17 cellular contexts compared by ENCODE assay signal in the genomic region with DNA sequence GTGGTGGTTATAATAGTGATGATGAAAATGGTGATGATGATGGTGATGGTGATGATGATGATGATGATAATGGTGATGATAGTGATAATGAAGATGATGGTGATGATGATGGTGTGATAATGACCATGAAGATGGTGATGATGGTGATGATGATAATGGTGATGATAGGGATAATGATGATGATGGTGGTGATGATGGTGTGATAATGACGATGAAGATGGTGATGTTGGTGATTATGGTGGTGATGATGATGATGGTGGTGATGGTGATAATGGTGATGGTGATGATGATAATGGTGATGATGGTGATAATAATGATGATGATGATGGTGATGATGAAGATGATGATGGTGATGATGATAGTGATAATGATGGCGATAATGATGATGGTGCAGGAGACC. TPM values are rescaled to one million over a fixed set of nuclear protein-coding genes. Genes with fewer than 3 reads are reported as not detected.
DNase-seq lines count a peak whose midpoint lies in the region; ATAC-seq, FAIRE-seq and TF ChIP-seq lines count a peak whose summit lies in the region.
"Had no signal": no experiment of that assay in that cellular context is flagged by ENCODE, and none has a peak within 500 bp of the region (broad histone marks: within the 10 kb centered on the region; RNA-seq: fewer than 3 reads in every experiment).

No MANE protein-coding gene starts in this region.

- FAIRE-seq in HepG2 (lab: Jason Lieb, UNC), result no peak
- FAIRE-seq: G401.6 had no signal

- H3K4me1 ChIP-seq in HepG2 (ENCODE audit: insufficient read depth, low read length) (no peaks in the 10 kb centered on the region), right lobe of liver (no peaks in the 10 kb centered on the region), H9 (ENCODE audit: insufficient read depth, low read length) (no peaks in the 10 kb centered on the region), aorta (ENCODE audit: control insufficient read depth in 1 of 2, insufficient read depth in 2 of 2, low read length in 2 of 2) (no peaks in the 10 kb centered on the region)

- H3K36me3 ChIP-seq in HepG2 (replicated peaks in 1 of 2; ENCODE audit: control insufficient read depth in 1 of 2, insufficient read depth in 2 of 2, low read length in 2 of 2) (no peaks in the 10 kb centered on the region), right lobe of liver (no peaks in the 10 kb centered on the region), aorta (ENCODE audit: control insufficient read depth in 1 of 2, insufficient read depth in 2 of 2, low read length in 1 of 2) (no peaks in the 10 kb centered on the region)

- H4K8ac ChIP-seq in H9 (replicated peaks; ENCODE audit: insufficient read length, low read depth, low read length), result no peak overlapping the region

- DNase-seq in activated CD4-positive, alpha-beta T cell treated with anti-CD3 and anti-CD28 coated beads for 36 hours, result no peak
- DNase-seq in activated CD4-positive, alpha-beta T cell treated with anti-CD3 and anti-CD28 coated beads for 4 hours, result no peak
- no peak for DNase-seq in HepG2 (ENCODE audit: low spot score)
- DNase-seq in right lobe of liver, result no peak
- DNase-seq in activated T-helper 1 cell treated with anti-CD3 and anti-CD28 coated beads, Interleukin-12 subunit alpha, Interleukin-12 subunit beta, Interleukin-2, Interleukin-4 antibody, amounts not matched to agents 30 ng/mL and 10 ng/mL and 1 ng/mL, durations not matched to agents 14 hours and 24 hours and 36 hours (ENCODE audit: low spot score), result no peak
- DNase-seq in H9, result no peak
- no peak for DNase-seq in aorta
- DNase-seq: DND-41; GOT3; NCI-H187; NCI-H69; NK-92 treated with Interleukin-12 subunit alpha and Interleukin-12 subunit beta, amount 100 ng/mL, for 24 hours; OCI-M1; SHP77 treated with DMSO at 0.1 percent for 48 hours had no signal

- no peak overlapping the region for H3K56ac ChIP-seq in H9 (ENCODE audit: insufficient read length, low read depth, low read length)

- no peak for ATAC-seq in activated CD4-positive, alpha-beta T cell treated with anti-CD3 and anti-CD28 coated beads for 36 hours
- no peak for ATAC-seq in HepG2
- no peak for ATAC-seq in right lobe of liver
- no peak for ATAC-seq in HG03442 (IDR thresholded peaks at IDR 0.05; ENCODE audit: unreplicated experiment)
- no peak for ATAC-seq in aorta (ENCODE audit: low FRiP score)

- TF ChIP-seq RAD21 in HepG2 (CRISPR knock-in tag; IDR thresholded peaks at IDR 0.05), result no peak

- no peak overlapping the region for H2AFZ ChIP-seq in HepG2 (ENCODE audit: low read length)
- H2AFZ ChIP-seq in H9 (ENCODE audit: low read length), result no peak overlapping the region

- H2BK120ac ChIP-seq in H9 (ENCODE audit: low read depth, low read length, poor library complexity, severe bottlenecking), result no peak overlapping the region

- H3K4me2 ChIP-seq in HepG2 (ENCODE audit: low read depth, low read length) (no peak overlapping the region), H9 (ENCODE audit: insufficient read depth, insufficient read length, low read length) (no peak overlapping the region)

- no peaks in the 10 kb centered on the region for H3K79me1 ChIP-seq in H9 (ENCODE audit: insufficient read depth, low read depth, low read length, poor library complexity, severe bottlenecking)

- no peak overlapping the region for H2BK20ac ChIP-seq in H9 (ENCODE audit: low read depth, low read length, poor library complexity, severe bottlenecking)

- H3K23ac ChIP-seq in H9 (ENCODE audit: insufficient read length, low read depth, low read length), result no peak overlapping the region

- TF ChIP-seq CTCF in HepG2 (CRISPR knock-in tag; IDR thresholded peaks at IDR 0.05), result no peak
- TF ChIP-seq CTCF in right lobe of liver (IDR thresholded peaks at IDR 0.05), result no peak
- TF ChIP-seq CTCF in H9 (conservative IDR thresholded peaks at IDR 0.05), result no peak

- peaks cover 37% of the 10 kb centered on the region for H3K36me3 Mint-ChIP-seq in activated CD4-positive, alpha-beta T cell treated with anti-CD3 and anti-CD28 coated beads for 36 hours (ENCODE audit: low read depth)
- H3K36me3 Mint-ChIP-seq in activated T-helper 1 cell treated with anti-CD3 and anti-CD28 coated beads, Interleukin-12 subunit alpha, Interleukin-12 subunit beta, Interleukin-2, Interleukin-4 antibody, amounts not matched to agents 30 ng/mL and 10 ng/mL and 1 ng/mL, durations not matched to agents 14 hours and 24 hours and 36 hours (ENCODE audit: low read depth), result peaks cover 14% of the 10 kb centered on the region
- H3K36me3 Mint-ChIP-seq in H9 (ENCODE audit: insufficient read depth in 1 of 3, low read depth in 3 of 3), result peaks cover 5 to 16% (median 12%) of the 10 kb centered on the region in 3 experiments; a peak in 6 of 7 replicates

- TF ChIP-seq EP300 in HepG2 (IDR thresholded peaks at IDR 0.05; ENCODE audit: low read depth in 2 of 2, low read length in 2 of 2), result no peak
- TF ChIP-seq EP300 in HepG2 (CRISPR knock-in tag; IDR thresholded peaks at IDR 0.05; ENCODE audit: borderline replicate concordance), result no peak

- no peak overlapping the region for H3K4me3 Mint-ChIP-seq in activated CD4-positive, alpha-beta T cell treated with anti-CD3 and anti-CD28 coated beads for 36 hours
- no peak overlapping the region for H3K4me3 Mint-ChIP-seq in activated T-helper 1 cell treated with anti-CD3 and anti-CD28 coated beads, Interleukin-12 subunit alpha, Interleukin-12 subunit beta, Interleukin-2, Interleukin-4 antibody, amounts not matched to agents 30 ng/mL and 10 ng/mL and 1 ng/mL, durations not matched to agents 14 hours and 24 hours and 36 hours
- H3K4me3 Mint-ChIP-seq in H9, result peak overlapping the region in 1 of 2 experiments; percentile 2; a peak in 1 of 5 replicates

- peak overlapping the region; percentile 3 for H3K27ac Mint-ChIP-seq in activated CD4-positive, alpha-beta T cell treated with anti-CD3 and anti-CD28 coated beads for 36 hours
- H3K27ac Mint-ChIP-seq in activated T-helper 1 cell treated with anti-CD3 and anti-CD28 coated beads, Interleukin-12 subunit alpha, Interleukin-12 subunit beta, Interleukin-2, Interleukin-4 antibody, amounts not matched to agents 30 ng/mL and 10 ng/mL and 1 ng/mL, durations not matched to agents 14 hours and 24 hours and 36 hours, result peak overlapping the region; percentile 15
- no peak overlapping the region for H3K27ac Mint-ChIP-seq in H9

- H2BK15ac ChIP-seq in H9 (ENCODE audit: low read depth, low read length), result no peak overlapping the region

- H2BK5ac ChIP-seq in H9 (ENCODE audit: insufficient read length, low read length), result no peak overlapping the region

- no peak for TF ChIP-seq POLR2A in HepG2 (IDR thresholded peaks at IDR 0.05; ENCODE audit: insufficient read depth in 1 of 2, low read depth in 2 of 2, low read length in 2 of 2)
- no peak for TF ChIP-seq POLR2A in right lobe of liver (IDR thresholded peaks at IDR 0.05)

- no peak overlapping the region for H3T11ph ChIP-seq in H9 (ENCODE audit: low read length)

- no peak overlapping the region for H3K9ac ChIP-seq in HepG2 (ENCODE audit: insufficient read depth, low read depth, low read length)
- H3K9ac ChIP-seq in H9 (ENCODE audit: extremely low read depth, insufficient read length, low read length), result no peak overlapping the region

- H3K23me2 ChIP-seq in H9 (ENCODE audit: insufficient read length, low read depth, low read length, poor library complexity, severe bottlenecking), result no peaks in the 10 kb centered on the region

- H3K9me3 ChIP-seq in HepG2 (ENCODE audit: low read length) (no peaks in the 10 kb centered on the region), right lobe of liver (no peaks in the 10 kb centered on the region), H9 (ENCODE audit: control insufficient read depth, low read depth, low read length) (peaks cover 19% of the 10 kb centered on the region), aorta (ENCODE audit: control insufficient read depth, low read length) (peaks cover 2% of the 10 kb centered on the region)

- H4K5ac ChIP-seq in H9 (ENCODE audit: insufficient read length, low read depth, low read length), result no peak overlapping the region

- H3K4me3 ChIP-seq in HepG2 (replicated peaks in 1 of 3; ENCODE audit: insufficient read depth in 1 of 3, low read depth in 2 of 3, low read length in 3 of 3), result no peak overlapping the region
- H3K4me3 ChIP-seq in right lobe of liver, result no peak overlapping the region
- H3K4me3 ChIP-seq in aorta (ENCODE audit: low read length in 2 of 2), result no peak overlapping the region

- no peak overlapping the region for H4K91ac ChIP-seq in H9 (ENCODE audit: insufficient read length, low read depth, low read length)

- no peak overlapping the region for H3K4ac ChIP-seq in H9 (ENCODE audit: low read depth, low read length)

- no peak overlapping the region for H3K14ac ChIP-seq in H9 (ENCODE audit: insufficient read depth, low read length)

- POLR2A ChIA-PET in activated CD4-positive, alpha-beta T cell treated with anti-CD3 and anti-CD28 coated beads for 36 hours (lab: Charles Lee), result no interaction called here
- POLR2A ChIA-PET in HepG2 (lab: Yijun Ruan, JAX), result no interaction called here

- no TSS peak for BruUV-seq in HepG2 (replicated peaks; lab: Mats Ljungman, UMichigan)

- in situ Hi-C loops in HepG2 (cut with HindIII; ENCODE audit: extremely low pct_ligation_motif_present, low pct_unique_long_range_greater_than_20kb), result no loop called here

- no peaks in the 10 kb centered on the region for H4K20me1 ChIP-seq in HepG2 (ENCODE audit: insufficient read depth, low read length)
- H4K20me1 ChIP-seq in H9 (ENCODE audit: control insufficient read depth, insufficient read depth, insufficient read length), result no peaks in the 10 kb centered on the region

- peaks cover 69% of the 10 kb centered on the region for H3K4me1 Mint-ChIP-seq in activated CD4-positive, alpha-beta T cell treated with anti-CD3 and anti-CD28 coated beads for 36 hours
- peaks cover 61% of the 10 kb centered on the region for H3K4me1 Mint-ChIP-seq in activated T-helper 1 cell treated with anti-CD3 and anti-CD28 coated beads, Interleukin-12 subunit alpha, Interleukin-12 subunit beta, Interleukin-2, Interleukin-4 antibody, amounts not matched to agents 30 ng/mL and 10 ng/mL and 1 ng/mL, durations not matched to agents 14 hours and 24 hours and 36 hours (ENCODE audit: low read depth)
- no peaks in the 10 kb centered on the region for H3K4me1 Mint-ChIP-seq in H9

- H3K79me2 ChIP-seq in HepG2 (ENCODE audit: insufficient read depth, low read length) (no peaks in the 10 kb centered on the region), H9 (ENCODE audit: insufficient read depth, low read length) (no peaks in the 10 kb centered on the region)

- no peaks in the 10 kb centered on the region for H3K27me3 Mint-ChIP-seq in activated CD4-positive, alpha-beta T cell treated with anti-CD3 and anti-CD28 coated beads for 36 hours
- H3K27me3 Mint-ChIP-seq in activated T-helper 1 cell treated with anti-CD3 and anti-CD28 coated beads, Interleukin-12 subunit alpha, Interleukin-12 subunit beta, Interleukin-2, Interleukin-4 antibody, amounts not matched to agents 30 ng/mL and 10 ng/mL and 1 ng/mL, durations not matched to agents 14 hours and 24 hours and 36 hours (ENCODE audit: insufficient read depth), result no peaks in the 10 kb centered on the region
- peaks cover 9% of the 10 kb centered on the region for H3K27me3 Mint-ChIP-seq in H9 (ENCODE audit: low read depth)

- H2BK12ac ChIP-seq in H9 (ENCODE audit: insufficient read length, low read depth, low read length), result no peak overlapping the region

- CTCF ChIA-PET in activated CD4-positive, alpha-beta T cell treated with anti-CD3 and anti-CD28 coated beads for 36 hours (lab: Charles Lee), result interaction anchor here (0.6 to 2.0 kb wide), 2 partner anchors 25 to 465 kb away, joined by 5 to 7 read pairs; no protein-coding TSS in a partner anchor
- CTCF ChIA-PET in HepG2 (lab: Yijun Ruan, JAX; ENCODE audit: low intra/inter-chr PET ratio, low total read pairs), result no interaction called here

- H3K27me3 ChIP-seq in HepG2 (ENCODE audit: control insufficient read depth in 1 of 2, insufficient read depth in 2 of 2, low read length in 2 of 2) (peaks cover 0 to 2% of the 10 kb centered on the region in 2 experiments; a peak in 1 of 5 replicates), right lobe of liver (no peaks in the 10 kb centered on the region), H9 (ENCODE audit: insufficient read depth, low read length) (no peaks in the 10 kb centered on the region), aorta (ENCODE audit: control insufficient read depth in 1 of 2, insufficient read depth in 2 of 2, low read length in 1 of 2) (no peaks in the 10 kb centered on the region)

- no peak overlapping the region for H3K18ac ChIP-seq in H9 (ENCODE audit: insufficient read length, low read depth, low read length)

- peaks cover 36% of the 10 kb centered on the region for H3K9me3 Mint-ChIP-seq in activated CD4-positive, alpha-beta T cell treated with anti-CD3 and anti-CD28 coated beads for 36 hours (ENCODE audit: low read depth)
- H3K9me3 Mint-ChIP-seq in activated T-helper 1 cell treated with anti-CD3 and anti-CD28 coated beads, Interleukin-12 subunit alpha, Interleukin-12 subunit beta, Interleukin-2, Interleukin-4 antibody, amounts not matched to agents 30 ng/mL and 10 ng/mL and 1 ng/mL, durations not matched to agents 14 hours and 24 hours and 36 hours, result peaks cover 37% of the 10 kb centered on the region
- peaks cover 74 to 75% of the 10 kb centered on the region in 2 experiments for H3K9me3 Mint-ChIP-seq in H9

- H2AK5ac ChIP-seq in H9 (ENCODE audit: insufficient read length, low read length), result no peak overlapping the region

- 48% methylated on average over 2 of the region's 2 CpGs for WGBS in HepG2 (ENCODE audit: low lambda C conversion rate)
- 65% methylated on average over 2 of the region's 2 CpGs for WGBS in right lobe of liver (ENCODE audit: insufficient coverage, low coverage, low lambda C conversion rate, missing lambda C conversion rate)
- 100% methylated on average over 1 of the region's 2 CpGs for WGBS in H9 (ENCODE audit: extremely low coverage, insufficient read length, low lambda C conversion rate)
- 93 to 96% methylated on average over 2 of the region's 2 CpGs for WGBS in aorta, 2 donors

- H3K27ac ChIP-seq in HepG2 (ENCODE audit: extremely low read length, insufficient read depth, low read length), result no peak overlapping the region
- H3K27ac ChIP-seq in right lobe of liver, result no peak overlapping the region
- no peak overlapping the region for H3K27ac ChIP-seq in H9 (ENCODE audit: insufficient read length, low read depth, low read length)
- no peak overlapping the region for H3K27ac ChIP-seq in aorta (ENCODE audit: low read depth in 1 of 2, low read length in 2 of 2)

- intact Hi-C loops in activated CD4-positive, alpha-beta T cell treated with anti-CD3 and anti-CD28 coated beads for 36 hours (cut with DNase I, micrococcal nuclease), result no loop called here
- intact Hi-C loops in HepG2 (cut with micrococcal nuclease; ENCODE audit: unreplicated experiment) (no loop called here), right lobe of liver (cut with DNase I) (no loop called here), aorta (cut with DNase I) (no loop called here)
- intact Hi-C loops in activated T-helper 1 cell treated with anti-CD3 and anti-CD28 coated beads, Interleukin-12 subunit alpha, Interleukin-12 subunit beta, Interleukin-2, Interleukin-4 antibody, amounts not matched to agents 30 ng/mL and 10 ng/mL and 1 ng/mL, durations not matched to agents 14 hours and 24 hours and 36 hours (cut with micrococcal nuclease), result no loop called here

RNA-seq across cellular contexts. Expression of gene ADGRE1, which starts 1.6 kb away (rescaled TPM):
- 1 to 10 TPM; 6.0 to 6.5 TPM for total RNA-seq in activated CD4-positive, alpha-beta T cell treated with anti-CD3 and anti-CD28 coated beads for 36 hours
- not detected in 2 replicates for total RNA-seq in HepG2 (2016; rRNA removed; fragmentation: Illumina TruSeq; extraction: Trizol)
- not detected in 2 replicates for total RNA-seq in HepG2 (2016; cell fraction: cytosol; rRNA removed; fragmentation: Illumina TruSeq; extraction: Trizol; ENCODE audit: low read depth)
- total RNA-seq in HepG2 (2016; cell fraction: insoluble cytoplasmic fraction; rRNA removed; fragmentation: Illumina TruSeq; extraction: Trizol), result not detected in 2 replicates
- not detected in 2 replicates for total RNA-seq in HepG2 (2016; cell fraction: membrane; rRNA removed; fragmentation: Illumina TruSeq; extraction: Trizol)
- total RNA-seq in HepG2 (2016; cell fraction: nucleus; rRNA removed; fragmentation: Illumina TruSeq; extraction: Trizol), result not detected in 2 replicates
- not detected in 2 replicates for polyA plus RNA-seq in HepG2 (2011; rRNA removed)
- polyA plus RNA-seq in HepG2 (2011; cell fraction: cytosol; rRNA removed), result 0.01 TPM in 1 of 2 replicates, not detected in the other
- polyA plus RNA-seq in HepG2 (2011; cell fraction: nucleus; rRNA removed), result not detected in 2 replicates
- polyA plus RNA-seq in HepG2 (2012), result not detected in 2 replicates
- not detected in 2 replicates for polyA plus RNA-seq in HepG2 (2016; cell fraction: cytosol; fragmentation: Illumina TruSeq; extraction: Trizol; ENCODE audit: low read depth)
- polyA plus RNA-seq in HepG2 (2016; cell fraction: insoluble cytoplasmic fraction; fragmentation: Illumina TruSeq; extraction: Trizol; ENCODE audit: low read depth), result not detected in 2 replicates
- not detected in 2 replicates for polyA plus RNA-seq in HepG2 (2016; cell fraction: membrane; fragmentation: Illumina TruSeq; extraction: Trizol; ENCODE audit: low read depth)
- not detected in 2 replicates for polyA plus RNA-seq in HepG2 (2016; cell fraction: nucleus; fragmentation: Illumina TruSeq; extraction: Trizol; ENCODE audit: insufficient read depth, low read depth)
- polyA minus RNA-seq in HepG2 (2011; rRNA and poly(A)+ RNA removed; ENCODE audit: low replicate concordance), result 0.84 TPM in 1 of 2 replicates, not detected in the other
- polyA minus RNA-seq in HepG2 (2011; cell fraction: cytosol; rRNA and poly(A)+ RNA removed), result not detected in 2 replicates
- not detected in 2 replicates for polyA minus RNA-seq in HepG2 (2011; cell fraction: nucleus; rRNA and poly(A)+ RNA removed)
- total RNA-seq in right lobe of liver, result 1 to 10 TPM in 2 of 6 experiments, under 1 TPM in 4; 0.18 to 3.3 (median 0.75) TPM
- 4.6 and 5.5 TPM in 2 replicates for total RNA-seq in activated T-helper 1 cell treated with anti-CD3 and anti-CD28 coated beads, Interleukin-12 subunit alpha, Interleukin-12 subunit beta, Interleukin-2, Interleukin-4 antibody, amounts not matched to agents 30 ng/mL and 10 ng/mL and 1 ng/mL, durations not matched to agents 14 hours and 24 hours and 36 hours
- total RNA-seq in H9 (2021), result not detected in 2 replicates
- 1 to 10 TPM in 1 of 2 donors, under 1 TPM in 1; 0.42 to 1.6 TPM for total RNA-seq in aorta
- under 1 TPM; 0.08 to 0.50 TPM for polyA plus RNA-seq in aorta
- polyA plus RNA-seq: BJ had no signal

Comparison
In these comparisons a context has a peak if more than half of its experiments do, and no peak if none do; other contexts are left out.
1. H3K27ac Mint-ChIP-seq: peak in activated CD4-positive, alpha-beta T cell treated with anti-CD3 and anti-CD28 coated beads for 36 hours (single experiment) and activated T-helper 1 cell treated with anti-CD3 and anti-CD28 coated beads, Interleukin-12 subunit alpha, Interleukin-12 subunit beta, Interleukin-2, Interleukin-4 antibody, amounts not matched to agents 30 ng/mL and 10 ng/mL and 1 ng/mL, durations not matched to agents 14 hours and 24 hours and 36 hours (single experiment); none in H9 (0 of 3).